ENCODE assay signal across 9 cellular contexts in genomic region chr20:4898282-4898681, GRCh38.
DNase-seq lines count a peak whose midpoint lies in the region; ATAC-seq and TF ChIP-seq lines count a peak whose summit lies in the region.
"Had no signal": no experiment of that assay in that cellular context is flagged by ENCODE, and none has a peak within 500 bp of the region (broad histone marks: within the 10 kb centered on the region; RNA-seq: fewer than 3 reads in every experiment).

No MANE protein-coding gene starts in this region.

- DNase-seq in activated CD8-positive, alpha-beta memory T cell treated with anti-CD3 and anti-CD28 coated beads, Interleukin-2, amount 50 U/mL, for 48 hours = peak; percentile 43
- DNase-seq in activated CD8-positive, alpha-beta memory T cell treated with anti-CD3 and anti-CD28 coated beads, Interleukin-2, amount 10 ng/mL, durations not matched to agents 7 days and 5 days = no peak
- DNase-seq in chondrocyte (ENCODE audit: low spot score) = no peak
- DNase-seq in left lobe of liver (ENCODE audit: low spot score) = no peak
- peak; percentile 67 for DNase-seq in ureter (ENCODE audit: low spot score)
- DNase-seq in activated T-cell treated with anti-CD3 and anti-CD28 coated beads, Interleukin-2, amount 50 U/mL, for 72 hours = no peak
- no peak for DNase-seq in activated CD4-positive, alpha-beta memory T cell treated with anti-CD3 and anti-CD28 coated beads, Interleukin-2, amount 10 ng/mL, durations not matched to agents 7 days and 5 days
- no peak for DNase-seq in activated CD4-positive, CD25-positive, alpha-beta regulatory T cell treated with anti-CD3 and anti-CD28 coated beads, Interleukin-2, amount 50 U/mL, for 72 hours
- DNase-seq: thyroid gland had no signal

- H3K4me1 Mint-ChIP-seq in activated CD8-positive, alpha-beta memory T cell treated with anti-CD3 and anti-CD28 coated beads, Interleukin-2, amount 10 ng/mL, durations not matched to agents 7 days and 5 days = peaks cover 24% of the 10 kb centered on the region
- peaks cover 37% of the 10 kb centered on the region for H3K4me1 Mint-ChIP-seq in chondrocyte (ENCODE audit: low read depth)
- no peaks in the 10 kb centered on the region for H3K4me1 Mint-ChIP-seq in activated T-cell treated with anti-CD3 and anti-CD28 coated beads, Interleukin-2, amount 50 U/mL, for 72 hours (ENCODE audit: low read depth)
- H3K4me1 Mint-ChIP-seq in activated CD4-positive, alpha-beta memory T cell treated with anti-CD3 and anti-CD28 coated beads, Interleukin-2, amount 10 ng/mL, durations not matched to agents 7 days and 5 days = peaks cover 9% of the 10 kb centered on the region

- no peak for TF ChIP-seq CTCF in chondrocyte (IDR thresholded peaks at IDR 0.05)

- no peak overlapping the region for H3K4me3 Mint-ChIP-seq in activated CD8-positive, alpha-beta memory T cell treated with anti-CD3 and anti-CD28 coated beads, Interleukin-2, amount 10 ng/mL, durations not matched to agents 7 days and 5 days
- no peak overlapping the region for H3K4me3 Mint-ChIP-seq in chondrocyte (ENCODE audit: unreplicated experiment)
- no peak overlapping the region for H3K4me3 Mint-ChIP-seq in activated T-cell treated with anti-CD3 and anti-CD28 coated beads, Interleukin-2, amount 50 U/mL, for 72 hours
- no peak overlapping the region for H3K4me3 Mint-ChIP-seq in activated CD4-positive, alpha-beta memory T cell treated with anti-CD3 and anti-CD28 coated beads, Interleukin-2, amount 10 ng/mL, durations not matched to agents 7 days and 5 days

- ATAC-seq in activated CD8-positive, alpha-beta memory T cell treated with anti-CD3 and anti-CD28 coated beads, Interleukin-2, amount 10 ng/mL, durations not matched to agents 7 days and 5 days = no peak
- ATAC-seq in left lobe of liver = peak; percentile 32
- no peak for ATAC-seq in activated T-cell treated with anti-CD3 and anti-CD28 coated beads, Interleukin-2, amount 50 U/mL, for 72 hours (replicated peaks in 1 of 2)

- H3K9me3 Mint-ChIP-seq in activated CD8-positive, alpha-beta memory T cell treated with anti-CD3 and anti-CD28 coated beads, Interleukin-2, amount 10 ng/mL, durations not matched to agents 7 days and 5 days (ENCODE audit: low read depth) = no peaks in the 10 kb centered on the region
- no peaks in the 10 kb centered on the region for H3K9me3 Mint-ChIP-seq in chondrocyte (ENCODE audit: low read depth)
- no peaks in the 10 kb centered on the region for H3K9me3 Mint-ChIP-seq in activated T-cell treated with anti-CD3 and anti-CD28 coated beads, Interleukin-2, amount 50 U/mL, for 72 hours
- H3K9me3 Mint-ChIP-seq in activated CD4-positive, alpha-beta memory T cell treated with anti-CD3 and anti-CD28 coated beads, Interleukin-2, amount 10 ng/mL, durations not matched to agents 7 days and 5 days = no peaks in the 10 kb centered on the region

- CTCF ChIA-PET in activated CD8-positive, alpha-beta memory T cell treated with anti-CD3 and anti-CD28 coated beads, Interleukin-2, amount 10 ng/mL, durations not matched to agents 7 days and 5 days (lab: Charles Lee) = interaction anchor here (1.5 kb wide), 1 partner anchor 9 kb away, joined by 4 read pairs; no protein-coding TSS in a partner anchor
- CTCF ChIA-PET in activated CD4-positive, alpha-beta memory T cell treated with anti-CD3 and anti-CD28 coated beads, Interleukin-2, amount 10 ng/mL, durations not matched to agents 7 days and 5 days (lab: Charles Lee) = interaction anchor here (1.7 kb wide), 1 partner anchor 157 kb away, joined by 4 read pairs; no protein-coding TSS in a partner anchor

- no peaks in the 10 kb centered on the region for H3K27me3 Mint-ChIP-seq in activated CD8-positive, alpha-beta memory T cell treated with anti-CD3 and anti-CD28 coated beads, Interleukin-2, amount 10 ng/mL, durations not matched to agents 7 days and 5 days
- no peaks in the 10 kb centered on the region for H3K27me3 Mint-ChIP-seq in chondrocyte (ENCODE audit: low read depth)
- H3K27me3 Mint-ChIP-seq in activated T-cell treated with anti-CD3 and anti-CD28 coated beads, Interleukin-2, amount 50 U/mL, for 72 hours (ENCODE audit: low read depth) = no peaks in the 10 kb centered on the region
- no peaks in the 10 kb centered on the region for H3K27me3 Mint-ChIP-seq in activated CD4-positive, alpha-beta memory T cell treated with anti-CD3 and anti-CD28 coated beads, Interleukin-2, amount 10 ng/mL, durations not matched to agents 7 days and 5 days

- POLR2A ChIA-PET in activated CD4-positive, alpha-beta memory T cell treated with anti-CD3 and anti-CD28 coated beads, Interleukin-2, amount 10 ng/mL, durations not matched to agents 7 days and 5 days (lab: Charles Lee) = interaction anchor here (0.5 to 0.9 kb wide), 2 partner anchors 71 to 139 kb away, joined by 4 read pairs; no protein-coding TSS in a partner anchor

- peaks cover 2% of the 10 kb centered on the region for H3K36me3 Mint-ChIP-seq in activated CD8-positive, alpha-beta memory T cell treated with anti-CD3 and anti-CD28 coated beads, Interleukin-2, amount 10 ng/mL, durations not matched to agents 7 days and 5 days
- peaks cover 11% of the 10 kb centered on the region for H3K36me3 Mint-ChIP-seq in chondrocyte (ENCODE audit: low read depth)
- peaks cover 3 to 4% of the 10 kb centered on the region in 2 donors for H3K36me3 Mint-ChIP-seq in activated T-cell treated with anti-CD3 and anti-CD28 coated beads, Interleukin-2, amount 50 U/mL, for 72 hours (ENCODE audit: insufficient read depth in 2 of 2)
- H3K36me3 Mint-ChIP-seq in activated CD4-positive, alpha-beta memory T cell treated with anti-CD3 and anti-CD28 coated beads, Interleukin-2, amount 10 ng/mL, durations not matched to agents 7 days and 5 days (ENCODE audit: low read depth) = peaks cover 16% of the 10 kb centered on the region

- H3K27ac Mint-ChIP-seq in activated CD8-positive, alpha-beta memory T cell treated with anti-CD3 and anti-CD28 coated beads, Interleukin-2, amount 10 ng/mL, durations not matched to agents 7 days and 5 days = no peak overlapping the region
- peak overlapping the region; percentile 92 for H3K27ac Mint-ChIP-seq in chondrocyte (ENCODE audit: unreplicated experiment)
- no peak overlapping the region for H3K27ac Mint-ChIP-seq in activated T-cell treated with anti-CD3 and anti-CD28 coated beads, Interleukin-2, amount 50 U/mL, for 72 hours
- no peak overlapping the region for H3K27ac Mint-ChIP-seq in activated CD4-positive, alpha-beta memory T cell treated with anti-CD3 and anti-CD28 coated beads, Interleukin-2, amount 10 ng/mL, durations not matched to agents 7 days and 5 days

Comparison
In these comparisons a context has a peak if more than half of its experiments do, and no peak if none do; other contexts are left out.
1. DNase-seq: peak in activated CD8-positive, alpha-beta memory T cell treated with anti-CD3 and anti-CD28 coated beads, Interleukin-2, amount 50 U/mL, for 48 hours (single experiment) and ureter (single experiment); none in activated CD8-positive, alpha-beta memory T cell treated with anti-CD3 and anti-CD28 coated beads, Interleukin-2, amount 10 ng/mL, durations not matched to agents 7 days and 5 days (single experiment), chondrocyte (single experiment), left lobe of liver (single experiment), activated T-cell treated with anti-CD3 and anti-CD28 coated beads, Interleukin-2, amount 50 U/mL, for 72 hours (0 of 2), activated CD4-positive, alpha-beta memory T cell treated with anti-CD3 and anti-CD28 coated beads, Interleukin-2, amount 10 ng/mL, durations not matched to agents 7 days and 5 days (single experiment) and activated CD4-positive, CD25-positive, alpha-beta regulatory T cell treated with anti-CD3 and anti-CD28 coated beads, Interleukin-2, amount 50 U/mL, for 72 hours (single experiment).